In genomic region chr20:53940356-53940694, GRCh38 we compare ENCODE assay signal across 8 cellular contexts.
DNase-seq lines count a peak whose midpoint lies in the region; ATAC-seq and TF ChIP-seq lines count a peak whose summit lies in the region.

No MANE protein-coding gene starts in this region.

- no peak for TF ChIP-seq POLR2A in vagina (IDR thresholded peaks at IDR 0.05)

- no peaks in the 10 kb centered on the region for H3K36me3 Mint-ChIP-seq in naive thymus-derived CD8-positive, alpha-beta T cell

- H3K9me3 Mint-ChIP-seq in stimulated activated naive CD8-positive, alpha-beta T cell treated with anti-CD3 and anti-CD28 coated beads, Interleukin-15, amount 100 ng/mL, for 72 hours, result no peaks in the 10 kb centered on the region
- no peaks in the 10 kb centered on the region for H3K9me3 Mint-ChIP-seq in naive thymus-derived CD8-positive, alpha-beta T cell

- peak overlapping the region in 1 of 2 donors; percentile 28 for H3K4me3 Mint-ChIP-seq in stimulated activated naive CD8-positive, alpha-beta T cell treated with anti-CD3 and anti-CD28 coated beads, Interleukin-15, amount 100 ng/mL, for 72 hours
- peak overlapping the region in 4 of 10 donors; percentile 10 to 38 (median 16) for H3K4me3 Mint-ChIP-seq in naive thymus-derived CD8-positive, alpha-beta T cell

- no peaks in the 10 kb centered on the region for H3K27me3 Mint-ChIP-seq in stimulated activated naive CD8-positive, alpha-beta T cell treated with anti-CD3 and anti-CD28 coated beads, Interleukin-15, amount 100 ng/mL, for 72 hours
- no peaks in the 10 kb centered on the region for H3K27me3 Mint-ChIP-seq in naive thymus-derived CD8-positive, alpha-beta T cell

- H3K27me3 ChIP-seq in ectodermal cell (ENCODE audit: control insufficient read depth, insufficient read depth, low read length, poor library complexity, severe bottlenecking) (no peaks in the 10 kb centered on the region), vagina (no peaks in the 10 kb centered on the region)

- H3K4me1 ChIP-seq in ectodermal cell (ENCODE audit: control insufficient read depth, insufficient read depth, low read length) (peaks cover 23% of the 10 kb centered on the region), vagina (peaks cover 36% of the 10 kb centered on the region)

- peak overlapping the region; percentile 86 for H3K27ac ChIP-seq in ectodermal cell (ENCODE audit: insufficient read depth, low read depth, low read length, poor library complexity, severe bottlenecking)
- H3K27ac ChIP-seq in vagina, result peak overlapping the region; percentile 25

- H3K4me1 Mint-ChIP-seq in stimulated activated naive CD8-positive, alpha-beta T cell treated with anti-CD3 and anti-CD28 coated beads, Interleukin-15, amount 100 ng/mL, for 72 hours, result peaks cover 74% of the 10 kb centered on the region
- H3K4me1 Mint-ChIP-seq in naive thymus-derived CD8-positive, alpha-beta T cell, result peaks cover 14 to 73% (median 37%) of the 10 kb centered on the region in 4 donors

- POLR2A ChIA-PET in naive thymus-derived CD8-positive, alpha-beta T cell (lab: Charles Lee), result interaction anchor here (0.9 to 1.9 kb wide), 5 partner anchors 9 to 361 kb away, joined by 3 to 5 read pairs (median 4); partner anchors contain the start of gene ZNF217

- no peak for TF ChIP-seq CTCF in vagina (IDR thresholded peaks at IDR 0.05)

- WGBS in ectodermal cell, 2 experiments, result 18 to 20% methylated on average over 7 of the region's 7 CpGs

- no peak for DNase-seq in stimulated activated naive CD8-positive, alpha-beta T cell treated with anti-CD3 and anti-CD28 coated beads, Interleukin-15, amount 100 ng/mL, for 72 hours
- DNase-seq in stimulated activated naive CD8-positive, alpha-beta T cell treated with anti-CD3 and anti-CD28 coated beads, Interleukin-15, Interleukin-2, amounts not matched to agents 100 U/mL and 50 U/mL, for 24 hours, result no peak
- DNase-seq in naive thymus-derived CD8-positive, alpha-beta T cell, result no peak
- peak in 1 of 2 donors; percentile 54 for DNase-seq in vagina (ENCODE audit: extremely low spot score in 2 of 2)
- DNase-seq in ecto neural progenitor cell (ENCODE audit: low spot score), result no peak

- intact Hi-C loops in vagina (cut with DNase I), result no loop called here

- no peak for ATAC-seq in stimulated activated naive CD8-positive, alpha-beta T cell treated with anti-CD3 and anti-CD28 coated beads, Interleukin-15, amount 100 ng/mL, for 72 hours
- ATAC-seq in stimulated activated naive CD8-positive, alpha-beta T cell treated with anti-CD3 and anti-CD28 coated beads, Interleukin-15, Interleukin-2, amounts not matched to agents 100 U/mL and 50 U/mL, for 24 hours, result no peak
- no peak for ATAC-seq in naive thymus-derived CD8-positive, alpha-beta T cell
- no peak for ATAC-seq in GM21717 (IDR thresholded peaks at IDR 0.05; ENCODE audit: unreplicated experiment)
- no peak for ATAC-seq in HG03342 (IDR thresholded peaks at IDR 0.05; ENCODE audit: unreplicated experiment)

- H3K36me3 ChIP-seq in ectodermal cell (ENCODE audit: control insufficient read depth, insufficient read depth, low read length) (no peaks in the 10 kb centered on the region), vagina (no peaks in the 10 kb centered on the region)

- H3K4me3 ChIP-seq in ectodermal cell (ENCODE audit: insufficient read depth, low read depth, low read length) (peak overlapping the region; percentile 22), vagina (no peak overlapping the region)

- H3K9me3 ChIP-seq in ectodermal cell (ENCODE audit: control insufficient read depth, low read length), result no peaks in the 10 kb centered on the region
- H3K9me3 ChIP-seq in vagina, result no peaks in the 10 kb centered on the region

- H3K27ac Mint-ChIP-seq in stimulated activated naive CD8-positive, alpha-beta T cell treated with anti-CD3 and anti-CD28 coated beads, Interleukin-15, amount 100 ng/mL, for 72 hours, result peak overlapping the region; percentile 50 to 67
- H3K27ac Mint-ChIP-seq in naive thymus-derived CD8-positive, alpha-beta T cell, result peak overlapping the region in 6 of 10 donors; percentile 17 to 72 (median 48)
